Comparison of ENCODE assay signal across 8 cellular contexts in genomic region chr19:19538077-19538764, GRCh38. TPM values are rescaled to one million over a fixed set of nuclear protein-coding genes. Genes with fewer than 3 reads are reported as not detected.
A peak's percentile ranks its signal among the peaks of the same experiment; 100 is the strongest.
DNase-seq lines count a peak whose midpoint lies in the region; ATAC-seq and TF ChIP-seq lines count a peak whose summit lies in the region.

Gene CILP2 (plus strand): TSS chr19:19538265. CDS start chr19:19538350, 85 bp downstream.

- no peak within 1 kb of the TSS for H3K9ac ChIP-seq in adipocyte (ENCODE audit: low read length)

- no peaks in the 10 kb centered on the region for H3K36me3 Mint-ChIP-seq in CD8-positive, alpha-beta memory T cell

- peaks cover 0 to 3% (median 0%) of the 10 kb centered on the region in 5 donors for H3K9me3 Mint-ChIP-seq in CD8-positive, alpha-beta memory T cell

- CTCF ChIA-PET in CD8-positive, alpha-beta memory T cell (lab: Charles Lee): interaction anchor here (0.7 to 1.2 kb wide), 2 partner anchors 13 to 16 kb away, joined by 3 to 6 read pairs; no protein-coding TSS in a partner anchor

- no peak within 1 kb of the TSS for H3K27ac ChIP-seq in CD8-positive, alpha-beta memory T cell (ENCODE audit: low read depth, low read length)
- no peak within 1 kb of the TSS for H3K27ac ChIP-seq in suprapubic skin

- TF ChIP-seq EP300 in suprapubic skin (IDR thresholded peaks at IDR 0.05): no peak

- peaks cover 24% of the 10 kb centered on the region for H3K4me1 ChIP-seq in CD8-positive, alpha-beta memory T cell (ENCODE audit: insufficient read depth, low read length)
- H3K4me1 ChIP-seq in adipocyte (ENCODE audit: control insufficient read depth, insufficient read depth, low read length) (peaks cover 11% of the 10 kb centered on the region), suprapubic skin (peaks cover 39% of the 10 kb centered on the region)

- no peak for TF ChIP-seq CTCF in suprapubic skin (IDR thresholded peaks at IDR 0.05)

- H3K36me3 ChIP-seq in CD8-positive, alpha-beta memory T cell (ENCODE audit: insufficient read depth, low read length): no peaks in the 10 kb centered on the region
- H3K36me3 ChIP-seq in adipocyte (ENCODE audit: control insufficient read depth, insufficient read depth, low read length, severe bottlenecking): no peaks in the 10 kb centered on the region
- H3K36me3 ChIP-seq in suprapubic skin: no peaks in the 10 kb centered on the region

- TF ChIP-seq POLR2A in suprapubic skin (IDR thresholded peaks at IDR 0.05): no peak

- no peak for ATAC-seq in HG03025 (IDR thresholded peaks at IDR 0.05; ENCODE audit: low FRiP score, unreplicated experiment)

- H3K4me3 ChIP-seq in CD8-positive, alpha-beta memory T cell (ENCODE audit: low read length): no peak within 1 kb of the TSS
- H3K4me3 ChIP-seq in adipocyte (ENCODE audit: low read length) (no peak within 1 kb of the TSS), suprapubic skin (peak within 1 kb of the TSS; percentile 41)

- WGBS in suprapubic skin: 4% methylated on average over 27 of the region's 56 CpGs

- peak within 1 kb of the TSS; percentile 70 to 88 (median 77) for H3K4me3 Mint-ChIP-seq in CD8-positive, alpha-beta memory T cell

- H3K4me1 Mint-ChIP-seq in CD8-positive, alpha-beta memory T cell: peaks cover 18 to 42% (median 23%) of the 10 kb centered on the region in 3 donors

- DNase-seq in CD8-positive, alpha-beta memory T cell: peak; percentile 23 to 65 (median 44)
- peak; percentile 67 for DNase-seq in NCI-H1105 (lab: John Stamatoyannopoulos, UW)
- peak; percentile 20 for DNase-seq in adipocyte (ENCODE audit: low read depth)
- DNase-seq in left kidney (ENCODE audit: low read depth, low spot score): peak; percentile 77
- no peak for DNase-seq in suprapubic skin (ENCODE audit: low spot score in 2 of 2)
- DNase-seq in SHP77 (lab: John Stamatoyannopoulos, UW): no peak
- no peak for DNase-seq in dedifferentiated amniotic fluid mesenchymal stem cell (ENCODE audit: extremely low spot score)

- no peaks in the 10 kb centered on the region for H3K9me3 ChIP-seq in CD8-positive, alpha-beta memory T cell (ENCODE audit: low read length)
- no peaks in the 10 kb centered on the region for H3K9me3 ChIP-seq in adipocyte (ENCODE audit: control insufficient read depth, low read length)
- no peaks in the 10 kb centered on the region for H3K9me3 ChIP-seq in suprapubic skin

- H3K27me3 Mint-ChIP-seq in CD8-positive, alpha-beta memory T cell: peaks cover 3 to 4% of the 10 kb centered on the region in 2 donors

- POLR2A ChIA-PET in CD8-positive, alpha-beta memory T cell (lab: Charles Lee): no interaction called here

- peak within 1 kb of the TSS; percentile 47 to 87 (median 71) for H3K27ac Mint-ChIP-seq in CD8-positive, alpha-beta memory T cell

- H3K27me3 ChIP-seq in CD8-positive, alpha-beta memory T cell (ENCODE audit: insufficient read depth, low read length, poor library complexity, severe bottlenecking): peaks cover 3% of the 10 kb centered on the region
- H3K27me3 ChIP-seq in adipocyte (replicated peaks; ENCODE audit: control insufficient read depth, insufficient read depth, low read length) (peaks cover 30% of the 10 kb centered on the region), suprapubic skin (peaks cover 17% of the 10 kb centered on the region)

RNA-seq across cellular contexts. Expression of gene CILP2, which starts in this region (rescaled TPM):
- under 1 TPM; 0.07 to 0.11 TPM for total RNA-seq in CD8-positive, alpha-beta memory T cell
- polyA plus RNA-seq in CD8-positive, alpha-beta memory T cell: 0.33 TPM
- under 1 TPM; 0.15 to 0.44 (median 0.21) TPM for total RNA-seq in suprapubic skin

Comparison
In these comparisons a context has a peak if more than half of its experiments do, and no peak if none do; other contexts are left out.
1. Peak in DNase-seq in CD8-positive, alpha-beta memory T cell; RNA of the gene not detected or under 1 TPM.
2. DNase-seq: peak in NCI-H1105 (single experiment), adipocyte (single experiment) and left kidney (single experiment); none in suprapubic skin (0 of 2), SHP77 (0 of 2) and dedifferentiated amniotic fluid mesenchymal stem cell (single experiment).